14 cellular contexts compared by ENCODE assay signal in the genomic region with DNA sequence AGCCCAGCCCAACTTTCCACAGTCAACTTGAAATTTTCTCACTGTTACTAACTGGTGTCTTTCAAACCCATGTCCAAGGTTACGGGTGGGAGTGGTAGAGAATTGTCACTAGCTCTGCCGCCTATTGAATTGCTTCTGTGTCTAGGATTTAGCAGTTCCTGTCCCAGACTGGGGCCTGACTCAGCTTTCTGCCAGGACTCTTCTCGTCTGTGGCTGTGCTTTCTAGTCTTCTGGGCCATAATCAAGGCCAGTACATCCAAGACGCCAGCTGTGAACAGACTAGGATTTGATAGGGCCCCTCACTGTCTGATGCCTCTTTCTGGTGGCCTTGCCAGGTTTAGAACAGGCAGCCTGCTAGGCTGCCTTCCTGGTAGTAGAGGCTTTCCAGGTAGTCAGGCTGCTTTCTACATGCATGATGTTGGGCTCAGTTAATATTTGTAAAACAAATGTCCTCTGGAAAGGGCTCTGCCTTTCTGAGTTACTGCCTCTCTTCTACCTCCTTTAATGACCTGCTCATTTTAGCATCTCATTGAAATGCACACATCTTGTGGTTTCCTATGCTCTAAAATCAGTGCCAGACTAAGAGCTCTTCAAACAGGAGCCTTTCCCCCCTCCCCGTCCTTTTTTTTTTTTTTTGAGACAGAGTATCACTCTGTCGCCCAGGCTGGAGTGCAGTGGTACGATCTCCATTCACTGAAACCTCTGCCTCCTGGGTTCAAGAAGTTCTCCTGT. TPM values are rescaled to one million over a fixed set of nuclear protein-coding genes. Genes with fewer than 3 reads are reported as not detected.
DNase-seq lines count a peak whose midpoint lies in the region; ATAC-seq lines count a peak whose summit lies in the region.
"Had no signal": no experiment of that assay in that cellular context is flagged by ENCODE, and none has a peak within 500 bp of the region (broad histone marks: within the 10 kb centered on the region; RNA-seq: fewer than 3 reads in every experiment).

No MANE protein-coding gene starts in this region.

- peak overlapping the region in 5 of 8 donors; percentile 15 to 80 (median 47) for H3K27ac Mint-ChIP-seq in CD8-positive, alpha-beta memory T cell

- POLR2A ChIA-PET in CD8-positive, alpha-beta memory T cell (lab: Charles Lee): no interaction called here

- no peaks in the 10 kb centered on the region for H3K27me3 ChIP-seq in CD8-positive, alpha-beta memory T cell (ENCODE audit: insufficient read depth, low read length, poor library complexity, severe bottlenecking)
- H3K27me3 ChIP-seq: pancreas, Peyer's patch had no signal

- H3K9me3 ChIP-seq in CD8-positive, alpha-beta memory T cell (ENCODE audit: low read length): no peaks in the 10 kb centered on the region
- H3K9me3 ChIP-seq: pancreas, Peyer's patch had no signal

- no peaks in the 10 kb centered on the region for H3K9me3 Mint-ChIP-seq in CD8-positive, alpha-beta memory T cell

- H3K36me3 ChIP-seq in CD8-positive, alpha-beta memory T cell (ENCODE audit: insufficient read depth, low read length): no peaks in the 10 kb centered on the region
- H3K36me3 ChIP-seq: pancreas had no signal

- H3K4me1 ChIP-seq in CD8-positive, alpha-beta memory T cell (ENCODE audit: insufficient read depth, low read length): peaks cover 6% of the 10 kb centered on the region
- H3K4me1 ChIP-seq: pancreas, Peyer's patch had no signal

- peak; percentile 19 for DNase-seq in AG20443 (ENCODE audit: low spot score)
- no peak for DNase-seq in CD8-positive, alpha-beta memory T cell
- DNase-seq in activated T-cell treated with anti-CD3 and anti-CD28 coated beads, Interleukin-2, amount 50 U/mL, for 48 hours: peak; percentile 61 to 71
- peak; percentile 20 for DNase-seq in iris pigment epithelial cell (ENCODE audit: low read depth)
- no peak for DNase-seq in glomerular visceral epithelial cell (ENCODE audit: extremely low spot score)
- DNase-seq in DMS79 treated with DMSO at 0.1 percent for 48 hours (lab: John Stamatoyannopoulos, UW): no peak
- DNase-seq in RPMI8226: no peak
- DNase-seq: activated gamma-delta T cell, foreskin melanocyte, pancreas, Peyer's patch had no signal

- no peaks in the 10 kb centered on the region for H3K27me3 Mint-ChIP-seq in CD8-positive, alpha-beta memory T cell

- no peak for ATAC-seq in HG02981 (IDR thresholded peaks at IDR 0.05; ENCODE audit: unreplicated experiment)
- ATAC-seq: left lobe of liver, pancreas had no signal

- CTCF ChIA-PET in CD8-positive, alpha-beta memory T cell (lab: Charles Lee): interaction anchor here (0.7 kb wide), 1 partner anchor 434 kb away, joined by 3 read pairs; the partner anchor contains the start of gene CCDC83

- no peak overlapping the region for H3K4me3 ChIP-seq in CD8-positive, alpha-beta memory T cell (ENCODE audit: low read length)
- H3K4me3 ChIP-seq: coronary artery, pancreas, Peyer's patch had no signal

- peak overlapping the region in 1 of 7 donors; percentile 44 for H3K4me3 Mint-ChIP-seq in CD8-positive, alpha-beta memory T cell

- H3K27ac ChIP-seq in CD8-positive, alpha-beta memory T cell (ENCODE audit: low read depth, low read length): no peak overlapping the region
- H3K27ac ChIP-seq: coronary artery, pancreas, Peyer's patch had no signal

- peaks cover 29 to 49% (median 46%) of the 10 kb centered on the region in 3 donors for H3K4me1 Mint-ChIP-seq in CD8-positive, alpha-beta memory T cell

- H3K36me3 Mint-ChIP-seq in CD8-positive, alpha-beta memory T cell: peaks cover 0 to 7% (median 2%) of the 10 kb centered on the region in 3 donors

RNA-seq across cellular contexts. Expression of gene HIKESHI, which starts 13.1 kb away (rescaled TPM):
- total RNA-seq in CD8-positive, alpha-beta memory T cell: 10 to 100 TPM; 52.9 to 56.9 TPM
- 85.3 TPM for polyA plus RNA-seq in CD8-positive, alpha-beta memory T cell

RNA-seq across cellular contexts. Expression of gene EED, which starts 44.4 kb away (rescaled TPM):
- 100 to 1,000 TPM; 188 to 190 TPM for total RNA-seq in CD8-positive, alpha-beta memory T cell
- 23.6 TPM for polyA plus RNA-seq in CD8-positive, alpha-beta memory T cell

Comparison
In these comparisons a context has a peak if more than half of its experiments do, and no peak if none do; other contexts are left out.
1. DNase-seq: peak in AG20443 (single experiment), activated T-cell treated with anti-CD3 and anti-CD28 coated beads, Interleukin-2, amount 50 U/mL, for 48 hours (2 of 2) and iris pigment epithelial cell (single experiment); none in CD8-positive, alpha-beta memory T cell (0 of 5), glomerular visceral epithelial cell (single experiment), DMS79 treated with DMSO at 0.1 percent for 48 hours (single experiment) and RPMI8226 (single experiment).